8 cellular contexts compared by ENCODE assay signal in genomic region chr5:158074992-158075769, GRCh38.
A peak's percentile ranks its signal among the peaks of the same experiment; 100 is the strongest.
DNase-seq lines count a peak whose midpoint lies in the region; ATAC-seq and TF ChIP-seq lines count a peak whose summit lies in the region.

No MANE protein-coding gene starts in this region.

- H3K36me3 Mint-ChIP-seq in HFFc6 (ENCODE audit: low read depth) (no peaks in the 10 kb centered on the region), activated B cell treated with CpG ODN at 0.5 μM for 24 hours (ENCODE audit: low read depth) (no peaks in the 10 kb centered on the region)

- no peaks in the 10 kb centered on the region for H3K36me3 ChIP-seq in left lung

- peaks cover 6% of the 10 kb centered on the region; the same call in 1 of the 2 replicates for H3K27me3 Mint-ChIP-seq in HFFc6 (ENCODE audit: insufficient read depth)
- H3K27me3 Mint-ChIP-seq in activated B cell treated with CpG ODN at 0.5 μM for 24 hours = peaks cover 2% of the 10 kb centered on the region

- H3K9me3 Mint-ChIP-seq in HFFc6 = no peaks in the 10 kb centered on the region
- H3K9me3 Mint-ChIP-seq in activated B cell treated with CpG ODN at 0.5 μM for 24 hours = no peaks in the 10 kb centered on the region

- CTCF ChIA-PET in activated B cell treated with CpG ODN at 0.5 μM for 24 hours (lab: Charles Lee) = interaction anchor here (0.6 to 3.9 kb wide), 53 partner anchors 9 to 1912 kb away, joined by 3 to 80 read pairs (median 4); no protein-coding TSS in a partner anchor

- peak overlapping the region; percentile 50 for H3K4me3 Mint-ChIP-seq in HFFc6
- H3K4me3 Mint-ChIP-seq in activated B cell treated with CpG ODN at 0.5 μM for 24 hours = peak overlapping the region; percentile 42

- H3K27ac Mint-ChIP-seq in HFFc6 (peak overlapping the region; percentile 42), activated B cell treated with CpG ODN at 0.5 μM for 24 hours (peak overlapping the region; percentile 73)

- no peaks in the 10 kb centered on the region for H3K27me3 ChIP-seq in left lung

- H3K9me3 ChIP-seq in left lung = no peaks in the 10 kb centered on the region

- H3K4me1 ChIP-seq in left lung = no peaks in the 10 kb centered on the region

- DNase-seq in EL = peak; percentile 68
- DNase-seq in HFFc6 = peak; percentile 58
- peak; percentile 56 for DNase-seq in NCI-H2081 treated with DMSO at 0.1 percent for 48 hours (lab: John Stamatoyannopoulos, UW)
- DNase-seq in activated B cell treated with CpG ODN at 0.5 μM for 24 hours = peak; percentile 48
- peak; percentile 80 for DNase-seq in coronary artery (ENCODE audit: low spot score)
- peak in 1 of 2 donors; percentile 39 for DNase-seq in left lung
- peak; percentile 4 to 19 for DNase-seq in stimulated activated CD4-positive, alpha-beta T cell treated with anti-CD3 and anti-CD28 coated beads, Interleukin-4, amount 100 ng/mL, for 4 hours

- TF ChIP-seq CTCF in HFFc6 (IDR thresholded peaks at IDR 0.05) = peak; percentile 87
- TF ChIP-seq CTCF in activated B cell treated with CpG ODN at 0.5 μM for 24 hours (IDR thresholded peaks at IDR 0.05) = no peak
- peak; percentile 54 for TF ChIP-seq CTCF in coronary artery (IDR thresholded peaks at IDR 0.05)
- TF ChIP-seq CTCF in left lung (IDR thresholded peaks at IDR 0.05) = peak; percentile 66 to 74

- no peaks in the 10 kb centered on the region for H3K4me1 Mint-ChIP-seq in HFFc6 (ENCODE audit: low read depth)
- peaks cover 20% of the 10 kb centered on the region for H3K4me1 Mint-ChIP-seq in activated B cell treated with CpG ODN at 0.5 μM for 24 hours

- intact Hi-C loops in activated B cell treated with CpG ODN at 0.5 μM for 24 hours (cut with micrococcal nuclease) = loop anchor here (1.0 to 10.0 kb wide), 7 partner anchors 100 to 1912 kb away; no protein-coding TSS in a partner anchor
- intact Hi-C loops in left lung (cut with DNase I) = no loop called here

- H3K4me3 ChIP-seq in coronary artery (peak overlapping the region; percentile 66), left lung (no peak overlapping the region)

- POLR2A ChIA-PET in activated B cell treated with CpG ODN at 0.5 μM for 24 hours (lab: Charles Lee) = interaction anchor here (0.6 to 1.3 kb wide), 5 partner anchors 22 to 1057 kb away, joined by 3 to 13 read pairs (median 4); no protein-coding TSS in a partner anchor

- ATAC-seq in activated B cell treated with CpG ODN at 0.5 μM for 24 hours (ENCODE audit: low read depth) (peak; percentile 95), left lung (peak; percentile 99), HG03039 (IDR thresholded peaks at IDR 0.05; ENCODE audit: unreplicated experiment) (no peak)

- peak overlapping the region in 1 of 2 donors; percentile 55 for H3K27ac ChIP-seq in coronary artery
- peak overlapping the region; percentile 37 to 42 for H3K27ac ChIP-seq in left lung
